Comparison of ENCODE assay signal across 10 cellular contexts in the genomic region with DNA sequence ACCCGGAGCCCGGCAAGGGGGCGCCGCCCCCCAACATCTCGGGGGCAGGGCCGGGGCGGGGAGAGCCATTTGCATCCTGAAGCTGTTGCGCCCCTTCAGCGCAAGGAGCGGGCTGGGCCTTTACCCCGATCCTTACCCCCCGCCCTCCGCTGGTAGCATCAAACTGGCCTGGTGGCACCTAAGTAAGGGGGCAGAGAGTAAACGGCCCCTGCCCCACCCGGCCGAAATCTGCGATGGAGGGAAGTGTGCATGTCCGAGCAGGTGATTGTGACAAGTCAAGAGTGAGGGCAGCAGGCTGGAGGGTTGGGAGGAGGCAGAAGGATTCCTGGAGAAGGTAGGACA.
A peak's percentile ranks its signal among the peaks of the same experiment; 100 is the strongest.
DNase-seq lines count a peak whose midpoint lies in the region; ATAC-seq and TF ChIP-seq lines count a peak whose summit lies in the region.
"Had no signal": no experiment of that assay in that cellular context is flagged by ENCODE, and none has a peak within 500 bp of the region (broad histone marks: within the 10 kb centered on the region; RNA-seq: fewer than 3 reads in every experiment).

No MANE protein-coding gene starts in this region.

- H3K9me3 Mint-ChIP-seq in neural crest cell = no peaks in the 10 kb centered on the region
- H3K9me3 Mint-ChIP-seq: activated CD4-positive, alpha-beta T cell treated with anti-CD3 and anti-CD28 coated beads, Interleukin-2, amount 10 ng/mL, durations not matched to agents 7 days and 5 days had no signal

- no peaks in the 10 kb centered on the region for H3K36me3 Mint-ChIP-seq in neural crest cell (ENCODE audit: low read depth)

- H3K4me1 ChIP-seq in right atrium auricular region = peaks cover 0 to 13% of the 10 kb centered on the region in 2 donors
- H3K4me1 ChIP-seq in esophagus squamous epithelium = peaks cover 6 to 35% (median 7%) of the 10 kb centered on the region in 3 donors
- no peaks in the 10 kb centered on the region for H3K4me1 ChIP-seq in urinary bladder (ENCODE audit: insufficient read depth)

- H3K9me3 ChIP-seq in right atrium auricular region (no peaks in the 10 kb centered on the region), esophagus squamous epithelium (no peaks in the 10 kb centered on the region)

- no peak for TF ChIP-seq POLR2A in esophagus squamous epithelium (IDR thresholded peaks at IDR 0.05)

- no peak for TF ChIP-seq CTCF in right atrium auricular region (IDR thresholded peaks at IDR 0.05)
- no peak for TF ChIP-seq CTCF in esophagus squamous epithelium (IDR thresholded peaks at IDR 0.05)
- no peak for TF ChIP-seq CTCF in neural crest cell (conservative IDR thresholded peaks at IDR 0.05)

- intact Hi-C loops in left ventricle myocardium superior (cut with micrococcal nuclease) = no loop called here
- intact Hi-C loops in esophagus squamous epithelium (cut with DNase I) = no loop called here

- no peak for DNase-seq in right atrium auricular region (ENCODE audit: low spot score)
- DNase-seq in left ventricle myocardium superior = no peak
- DNase-seq in esophagus squamous epithelium (lab: John Stamatoyannopoulos, UW) = no peak
- DNase-seq in neural crest cell (ENCODE audit: low read depth, low spot score) = no peak
- DNase-seq in left lobe of liver (ENCODE audit: low spot score) = no peak
- DNase-seq in hippocampal formation (lab: John Stamatoyannopoulos, UW) = no peak
- DNase-seq: activated CD4-positive, alpha-beta T cell treated with anti-CD3 and anti-CD28 coated beads, Interleukin-2, amount 10 ng/mL, durations not matched to agents 7 days and 5 days; NCI-H187 had no signal

- peaks cover 43% of the 10 kb centered on the region for H3K27me3 Mint-ChIP-seq in neural crest cell (ENCODE audit: low read depth)

- H3K27me3 ChIP-seq in right atrium auricular region (peaks cover 0 to 6% of the 10 kb centered on the region in 2 donors), esophagus squamous epithelium (peaks cover 0 to 51% (median 2%) of the 10 kb centered on the region in 4 donors)

- ATAC-seq in left ventricle myocardium superior = no peak
- no peak for ATAC-seq in left lobe of liver
- ATAC-seq in HG03025 (IDR thresholded peaks at IDR 0.05; ENCODE audit: low FRiP score, unreplicated experiment) = no peak

- 40% methylated on average over 7 of the region's 18 CpGs; no CpG with 5 or more reads in 1 of the 2 donors for WGBS in esophagus squamous epithelium, 2 donors
- 32% methylated on average over 18 of the region's 18 CpGs for WGBS in urinary bladder

- peak overlapping the region; percentile 71 for H3K4me3 Mint-ChIP-seq in neural crest cell

- no peak overlapping the region for H3K27ac Mint-ChIP-seq in neural crest cell (ENCODE audit: unreplicated experiment)
- H3K27ac Mint-ChIP-seq: activated CD4-positive, alpha-beta T cell treated with anti-CD3 and anti-CD28 coated beads, Interleukin-2, amount 10 ng/mL, durations not matched to agents 7 days and 5 days had no signal

- H3K27ac ChIP-seq in right atrium auricular region = no peak overlapping the region
- no peak overlapping the region for H3K27ac ChIP-seq in esophagus squamous epithelium
- no peak overlapping the region for H3K27ac ChIP-seq in urinary bladder (ENCODE audit: low read depth)

- H3K36me3 ChIP-seq in right atrium auricular region = no peaks in the 10 kb centered on the region
- no peaks in the 10 kb centered on the region for H3K36me3 ChIP-seq in esophagus squamous epithelium
- no peaks in the 10 kb centered on the region for H3K36me3 ChIP-seq in urinary bladder (ENCODE audit: insufficient read depth)

- H3K4me1 Mint-ChIP-seq in neural crest cell = peaks cover 11% of the 10 kb centered on the region

- H3K4me3 ChIP-seq in right atrium auricular region = peak overlapping the region; percentile 37 to 56
- peak overlapping the region; percentile 37 to 65 (median 50) for H3K4me3 ChIP-seq in esophagus squamous epithelium
- H3K4me3 ChIP-seq in urinary bladder (ENCODE audit: low read depth, low read length) = peak overlapping the region; percentile 52
